In genomic region chr1:100364731-100365130, GRCh38 we compare ENCODE assay signal across 15 cellular contexts. TPM values are rescaled to one million over a fixed set of nuclear protein-coding genes. Genes with fewer than 3 reads are reported as not detected.
A peak's percentile ranks its signal among the peaks of the same experiment; 100 is the strongest.
DNase-seq lines count a peak whose midpoint lies in the region; ATAC-seq lines count a peak whose summit lies in the region.
"Had no signal": no experiment of that assay in that cellular context is flagged by ENCODE, and none has a peak within 500 bp of the region (broad histone marks: within the 10 kb centered on the region; RNA-seq: fewer than 3 reads in every experiment).

No MANE protein-coding gene starts in this region.

- no peak overlapping the region for H3K4me3 ChIP-seq in SJCRH30

- H3K4me3 Mint-ChIP-seq in T-helper 2 cell treated with Interferon-gamma antibody and Interleukin-4, amounts not matched to agents 5 μg/mL and 100 μg/mL, for 36 hours, result peak overlapping the region; percentile 10
- peak overlapping the region; percentile 0 to 55 (median 40) for H3K4me3 Mint-ChIP-seq in T-cell
- H3K4me3 Mint-ChIP-seq in naive thymus-derived CD8-positive, alpha-beta T cell, result peak overlapping the region in 8 of 10 donors; percentile 13 to 68 (median 38)
- H3K4me3 Mint-ChIP-seq: memory B cell had no signal

- no peak overlapping the region for H3K27ac ChIP-seq in SJCRH30

- POLR2A ChIA-PET in T-cell (lab: Charles Lee), result interaction anchor here in 1 of 2 donors (0.6 to 1.5 kb wide), 4 partner anchors 10 to 68 kb away, joined by 3 to 6 read pairs (median 5); partner anchors contain the start of gene CDC14A
- POLR2A ChIA-PET in naive thymus-derived CD8-positive, alpha-beta T cell (lab: Charles Lee), result interaction anchor here (1.3 to 2.1 kb wide), 2 partner anchors 13 to 38 kb away, joined by 4 to 6 read pairs; partner anchors contain the start of gene CDC14A

- H3K4me1 ChIP-seq in SJCRH30, result no peaks in the 10 kb centered on the region

- peak overlapping the region; percentile 39 for H3K27ac Mint-ChIP-seq in T-helper 2 cell treated with Interferon-gamma antibody and Interleukin-4, amounts not matched to agents 5 μg/mL and 100 μg/mL, for 36 hours
- H3K27ac Mint-ChIP-seq in T-cell, result peak overlapping the region; percentile 75 to 79
- H3K27ac Mint-ChIP-seq in naive thymus-derived CD8-positive, alpha-beta T cell, result peak overlapping the region; percentile 36 to 92 (median 70)
- H3K27ac Mint-ChIP-seq: memory B cell had no signal

- H3K27me3 ChIP-seq in SJCRH30, result no peaks in the 10 kb centered on the region

- DNase-seq in T-helper 2 cell treated with Interferon-gamma antibody and Interleukin-4, amounts not matched to agents 5 μg/mL and 100 μg/mL, for 36 hours (ENCODE audit: low spot score), result no peak
- DNase-seq in T-helper 2 cell (no peak), T-cell (no peak), NCI-H345 treated with DMSO at 0.1 percent for 48 hours (lab: John Stamatoyannopoulos, UW; ENCODE audit: unreplicated experiment) (no peak), SJCRH30 (no peak), SW 1271 (lab: John Stamatoyannopoulos, UW) (no peak)
- no peak for DNase-seq in naive thymus-derived CD8-positive, alpha-beta T cell
- DNase-seq: activated effector memory CD4-positive, alpha-beta T cell treated with anti-CD3 and anti-CD28 coated beads, Interleukin-2, amount 50 U/mL, for 16 hours; COR-L47; effector CD8-positive, alpha-beta T cell; foreskin fibroblast; GF-D8 had no signal

- H3K4me1 Mint-ChIP-seq in T-helper 2 cell treated with Interferon-gamma antibody and Interleukin-4, amounts not matched to agents 5 μg/mL and 100 μg/mL, for 36 hours (ENCODE audit: low read depth), result peaks cover 29% of the 10 kb centered on the region
- H3K4me1 Mint-ChIP-seq in T-cell, result peaks cover 76 to 83% (median 83%) of the 10 kb centered on the region in 3 donors
- peaks cover 34 to 81% (median 71%) of the 10 kb centered on the region in 4 donors for H3K4me1 Mint-ChIP-seq in naive thymus-derived CD8-positive, alpha-beta T cell

- H3K27me3 Mint-ChIP-seq in T-helper 2 cell treated with Interferon-gamma antibody and Interleukin-4, amounts not matched to agents 5 μg/mL and 100 μg/mL, for 36 hours (ENCODE audit: low read depth), result no peaks in the 10 kb centered on the region
- no peaks in the 10 kb centered on the region for H3K27me3 Mint-ChIP-seq in T-cell
- no peaks in the 10 kb centered on the region for H3K27me3 Mint-ChIP-seq in naive thymus-derived CD8-positive, alpha-beta T cell
- H3K27me3 Mint-ChIP-seq: memory B cell had no signal

- no peaks in the 10 kb centered on the region for H3K9me3 Mint-ChIP-seq in T-helper 2 cell treated with Interferon-gamma antibody and Interleukin-4, amounts not matched to agents 5 μg/mL and 100 μg/mL, for 36 hours
- H3K9me3 Mint-ChIP-seq in T-cell, result peaks cover 0 to 3% (median 0%) of the 10 kb centered on the region in 3 donors
- peaks cover 0 to 4% (median 0%) of the 10 kb centered on the region in 9 donors for H3K9me3 Mint-ChIP-seq in naive thymus-derived CD8-positive, alpha-beta T cell
- H3K9me3 Mint-ChIP-seq: memory B cell had no signal

- CTCF ChIA-PET in T-cell (lab: Charles Lee), result interaction anchor here in 1 of 2 donors (0.6 to 1.2 kb wide), 2 partner anchors 28 to 89 kb away, joined by 3 to 6 read pairs; no protein-coding TSS in a partner anchor

- H3K36me3 ChIP-seq in SJCRH30, result no peaks in the 10 kb centered on the region; the same call in 1 of the 2 replicates

- 0 out of 2 replicates have a peak, but pooled peaks cover 2% of the 10 kb centered on the region for H3K9me3 ChIP-seq in SJCRH30 (replicated peaks)

- peak; percentile 57 for ATAC-seq in GM18868 (IDR thresholded peaks at IDR 0.05; ENCODE audit: unreplicated experiment)
- ATAC-seq in T-cell (replicated peaks in 1 of 4), result peak in 1 of 4 experiments; percentile 11
- peak in 1 of 2 donors; percentile 31 for ATAC-seq in naive thymus-derived CD8-positive, alpha-beta T cell
- ATAC-seq: HCT116 had no signal

- peaks cover 63% of the 10 kb centered on the region for H3K36me3 Mint-ChIP-seq in T-helper 2 cell treated with Interferon-gamma antibody and Interleukin-4, amounts not matched to agents 5 μg/mL and 100 μg/mL, for 36 hours (ENCODE audit: low read depth)
- H3K36me3 Mint-ChIP-seq in T-cell, result peaks cover 70% of the 10 kb centered on the region
- H3K36me3 Mint-ChIP-seq in naive thymus-derived CD8-positive, alpha-beta T cell, result peaks cover 5 to 78% (median 24%) of the 10 kb centered on the region in 3 donors

RNA-seq across cellular contexts. Expression of gene CDC14A, which starts 12.4 kb away (rescaled TPM):
- total RNA-seq in T-cell, result 100 to 1,000 TPM in 2 of 5 donors, 10 to 100 TPM in 3; 77.1 to 169 (median 91.6) TPM
- total RNA-seq in naive thymus-derived CD8-positive, alpha-beta T cell, result 10 to 100 TPM; 61.9 to 63.4 TPM
- polyA plus RNA-seq in naive thymus-derived CD8-positive, alpha-beta T cell, result 10 to 100 TPM; 17.1 to 31.5 (median 24.9) TPM
- 10.2 and 12.2 TPM in 2 replicates for total RNA-seq in SJCRH30 (2014; rRNA removed; shearing (Covaris generic))
